8 cellular contexts compared by ENCODE assay signal in genomic region chr17:57255776-57256681, GRCh38. TPM values are rescaled to one million over a fixed set of nuclear protein-coding genes. Genes with fewer than 3 reads are reported as not detected.
A peak's percentile ranks its signal among the peaks of the same experiment; 100 is the strongest.
DNase-seq lines count a peak whose midpoint lies in the region; ATAC-seq and TF ChIP-seq lines count a peak whose summit lies in the region.

Gene MSI2, plus strand, starts transcription at chr17:57256523. Its CDS starts 220 bp downstream, at chr17:57256743.

- peak within 1 kb of the TSS; percentile 81 for H3K4me3 ChIP-seq in BE2C (ENCODE audit: low read depth, low read length)
- H3K4me3 ChIP-seq in endocrine pancreas (ENCODE audit: control insufficient read depth, insufficient read depth, low read length): peak within 1 kb of the TSS; percentile 92

- peak; percentile 88 for DNase-seq in BE2C
- peak; percentile 47 to 59 for DNase-seq in NOMO-1 (lab: John Stamatoyannopoulos, UW; ENCODE audit: unreplicated experiment in 2 of 2)
- DNase-seq in activated CD8-positive, alpha-beta memory T cell treated with anti-CD3 and anti-CD28 coated beads, Interleukin-2, amount 50 U/mL, for 24 hours (ENCODE audit: extremely low read depth): peak; percentile 70
- peak; percentile 95 for DNase-seq in mesenteric fat pad (ENCODE audit: low spot score)
- peak; percentile 90 for DNase-seq in stimulated activated CD8-positive, alpha-beta memory T cell treated with anti-CD3 and anti-CD28 coated beads, Interleukin-12 subunit alpha, Interleukin-12 subunit beta, amount 100 ng/mL, for 4 hours (ENCODE audit: low read depth)

- H3K27me3 ChIP-seq in BE2C (no peaks in the 10 kb centered on the region), endocrine pancreas (ENCODE audit: control insufficient read depth, insufficient read depth, low read length) (no peaks in the 10 kb centered on the region)

- TF ChIP-seq CTCF in BE2C (IDR thresholded peaks at IDR 0.05; ENCODE audit: low read depth, low read length): no peak

- peak; percentile 59 for ATAC-seq in GM19395 (IDR thresholded peaks at IDR 0.05; ENCODE audit: unreplicated experiment)
- peak; percentile 61 for ATAC-seq in HG03565 (IDR thresholded peaks at IDR 0.05; ENCODE audit: unreplicated experiment)

- H3K9ac ChIP-seq in endocrine pancreas (ENCODE audit: control insufficient read depth, insufficient read depth, low read length): peak within 1 kb of the TSS; percentile 82

- H3K36me3 ChIP-seq in BE2C (peaks cover 20% of the 10 kb centered on the region), endocrine pancreas (ENCODE audit: control insufficient read depth, insufficient read depth, low read length) (no peaks in the 10 kb centered on the region)

- H3K9me3 ChIP-seq in BE2C (no peaks in the 10 kb centered on the region), endocrine pancreas (ENCODE audit: control insufficient read depth, low read length) (no peaks in the 10 kb centered on the region)

- H3K4me1 ChIP-seq in BE2C: peaks cover 7% of the 10 kb centered on the region; the same call in 1 of the 2 replicates
- no peaks in the 10 kb centered on the region for H3K4me1 ChIP-seq in endocrine pancreas (ENCODE audit: control insufficient read depth, insufficient read depth, low read length)

RNA-seq across cellular contexts. Expression of gene MSI2, which starts in this region (rescaled TPM):
- polyA plus RNA-seq in BE2C (2012; ENCODE audit: insufficient read depth, insufficient read length, low read depth): 54.7 TPM
- total RNA-seq in mesenteric fat pad: 28.0 TPM

Comparison
In these comparisons a context has a peak if more than half of its experiments do, and no peak if none do; other contexts are left out.
1. Peak in every context shown above with its lines: DNase-seq, ATAC-seq and H3K4me3 ChIP-seq.